In the genomic region with DNA sequence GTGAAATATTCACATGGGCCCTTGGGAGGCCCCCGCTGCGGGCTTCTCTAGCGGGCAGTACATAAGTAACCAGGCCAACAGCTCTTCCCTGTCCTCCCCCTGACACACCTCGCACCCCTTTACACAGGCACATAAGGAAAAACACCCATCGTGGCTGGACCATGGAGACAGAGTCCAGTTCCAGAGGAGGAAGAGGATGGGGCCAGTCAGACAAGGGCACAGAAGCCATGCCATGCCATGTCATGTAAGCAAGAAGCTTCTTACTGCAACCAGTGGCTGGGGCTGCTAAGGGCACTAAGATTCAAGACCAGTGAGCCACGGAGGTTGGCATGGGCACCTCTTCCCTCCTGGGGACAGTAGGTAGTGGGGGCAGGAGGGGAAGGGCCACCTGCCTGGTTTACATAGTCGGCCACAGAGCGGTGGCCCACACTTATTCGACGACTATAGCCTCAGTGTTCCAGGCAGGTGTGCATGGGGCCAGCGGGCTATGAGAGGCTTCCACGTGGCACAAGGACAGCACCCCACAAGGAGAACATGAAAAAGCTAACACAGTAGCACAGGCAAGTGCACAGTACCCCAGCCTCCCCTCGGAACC, we compare ENCODE assay signal across 9 cellular contexts. TPM values are rescaled to one million over a fixed set of nuclear protein-coding genes. Genes with fewer than 3 reads are reported as not detected.
DNase-seq lines count a peak whose midpoint lies in the region; ATAC-seq and TF ChIP-seq lines count a peak whose summit lies in the region.
"Had no signal": no experiment of that assay in that cellular context is flagged by ENCODE, and none has a peak within 500 bp of the region (broad histone marks: within the 10 kb centered on the region; RNA-seq: fewer than 3 reads in every experiment).

No MANE protein-coding gene starts in this region.

- no peaks in the 10 kb centered on the region for H3K27me3 ChIP-seq in smooth muscle cell (ENCODE audit: low read depth)

- ATAC-seq in activated CD8-positive, alpha-beta memory T cell treated with anti-CD3 and anti-CD28 coated beads, Interleukin-2, amount 10 ng/mL, durations not matched to agents 7 days and 5 days = no peak
- ATAC-seq in effector memory CD8-positive, alpha-beta T cell (replicated peaks) = no peak

- DNase-seq in activated CD8-positive, alpha-beta memory T cell treated with anti-CD3 and anti-CD28 coated beads, Interleukin-2, amount 10 ng/mL, durations not matched to agents 7 days and 5 days = no peak
- no peak for DNase-seq in activated CD8-positive, alpha-beta memory T cell treated with anti-CD3 and anti-CD28 coated beads for 24 hours
- no peak for DNase-seq in OCI-LY7 (ENCODE audit: low spot score)
- DNase-seq in effector memory CD8-positive, alpha-beta T cell = no peak
- DNase-seq in smooth muscle cell (lab: John Stamatoyannopoulos, UW; ENCODE audit: unreplicated experiment) = no peak
- DNase-seq in cardiac septum (ENCODE audit: low spot score) = no peak
- DNase-seq in cortex of kidney (lab: John Stamatoyannopoulos, UW) = no peak
- no peak for DNase-seq in DMS153 (lab: John Stamatoyannopoulos, UW)

- H3K4me3 ChIP-seq in OCI-LY7 (ENCODE audit: low read depth, low read length, poor library complexity, severe bottlenecking) = peak overlapping the region; percentile 71
- no peak overlapping the region for H3K4me3 ChIP-seq in smooth muscle cell

- H2AFZ ChIP-seq in OCI-LY7 (ENCODE audit: low read length) (peak overlapping the region; percentile 78; the same call in 1 of the 2 replicates), smooth muscle cell (ENCODE audit: low read depth) (no peak overlapping the region)

- CTCF ChIA-PET in activated CD8-positive, alpha-beta memory T cell treated with anti-CD3 and anti-CD28 coated beads, Interleukin-2, amount 10 ng/mL, durations not matched to agents 7 days and 5 days (lab: Charles Lee) = interaction anchor here (0.5 to 18.5 kb wide), 21 partner anchors 10 to 438 kb away, joined by 3 to 668 read pairs (median 11); a partner anchor contains a TSS
- CTCF ChIA-PET in OCI-LY7 (lab: Charles Lee; ENCODE audit: unreplicated experiment) = interaction anchor here (0.6 kb wide), 1 partner anchor 150 kb away, joined by 3 read pairs; no protein-coding TSS in a partner anchor

- no TSS peak for BruUV-seq in OCI-LY7 (replicated peaks; lab: Mats Ljungman, UMichigan)

- H3K4me1 ChIP-seq in OCI-LY7 (ENCODE audit: insufficient read depth, low read length, poor library complexity, severe bottlenecking) = peaks cover 12% of the 10 kb centered on the region
- H3K4me1 ChIP-seq in smooth muscle cell (ENCODE audit: low read depth) = no peaks in the 10 kb centered on the region

- WGBS in smooth muscle cell (ENCODE audit: low lambda C conversion rate) = 64% methylated on average over 13 of the region's 13 CpGs

- H3K27ac ChIP-seq in OCI-LY7 (ENCODE audit: low read depth, low read length, poor library complexity, severe bottlenecking) (no peak overlapping the region), smooth muscle cell (ENCODE audit: low read depth) (no peak overlapping the region)

- POLR2A ChIA-PET in OCI-LY7 (lab: Charles Lee) = no interaction called here

- intact Hi-C loops in OCI-LY7 (cut with micrococcal nuclease; ENCODE audit: unreplicated experiment) = loop anchor here (2.0 to 10.0 kb wide), 2 partner anchors 248 to 392 kb away; no protein-coding TSS in a partner anchor
- intact Hi-C loops in cardiac septum (cut with DNase I) = loop anchor here (5.0 kb wide), 1 partner anchor 394 kb away; no protein-coding TSS in a partner anchor

- TF ChIP-seq CTCF in OCI-LY7 (conservative IDR thresholded peaks at IDR 0.05; ENCODE audit: low read length) (no peak), smooth muscle cell (IDR thresholded peaks at IDR 0.05; ENCODE audit: borderline replicate concordance, insufficient read depth, poor library complexity, severe bottlenecking) (no peak)

- H3K27ac Mint-ChIP-seq in activated CD8-positive, alpha-beta memory T cell treated with anti-CD3 and anti-CD28 coated beads, Interleukin-2, amount 10 ng/mL, durations not matched to agents 7 days and 5 days = no peak overlapping the region
- H3K27ac Mint-ChIP-seq in effector memory CD8-positive, alpha-beta T cell = no peak overlapping the region

- H3K4me2 ChIP-seq in OCI-LY7 (ENCODE audit: low read length) (peak overlapping the region; percentile 83), smooth muscle cell (peak overlapping the region; percentile 94)

- no peaks in the 10 kb centered on the region for H3K36me3 Mint-ChIP-seq in activated CD8-positive, alpha-beta memory T cell treated with anti-CD3 and anti-CD28 coated beads, Interleukin-2, amount 10 ng/mL, durations not matched to agents 7 days and 5 days
- H3K36me3 Mint-ChIP-seq in effector memory CD8-positive, alpha-beta T cell (ENCODE audit: insufficient read depth) = peaks cover 7% of the 10 kb centered on the region

- no peaks in the 10 kb centered on the region for H3K9me3 Mint-ChIP-seq in activated CD8-positive, alpha-beta memory T cell treated with anti-CD3 and anti-CD28 coated beads, Interleukin-2, amount 10 ng/mL, durations not matched to agents 7 days and 5 days (ENCODE audit: low read depth)
- H3K9me3 Mint-ChIP-seq in effector memory CD8-positive, alpha-beta T cell = no peaks in the 10 kb centered on the region

- peaks cover 39% of the 10 kb centered on the region for H3K27me3 Mint-ChIP-seq in activated CD8-positive, alpha-beta memory T cell treated with anti-CD3 and anti-CD28 coated beads, Interleukin-2, amount 10 ng/mL, durations not matched to agents 7 days and 5 days
- H3K27me3 Mint-ChIP-seq in effector memory CD8-positive, alpha-beta T cell = peaks cover 18 to 34% of the 10 kb centered on the region in 2 donors

- peaks cover 18% of the 10 kb centered on the region for H3K4me1 Mint-ChIP-seq in activated CD8-positive, alpha-beta memory T cell treated with anti-CD3 and anti-CD28 coated beads, Interleukin-2, amount 10 ng/mL, durations not matched to agents 7 days and 5 days
- peaks cover 10 to 13% of the 10 kb centered on the region in 2 donors for H3K4me1 Mint-ChIP-seq in effector memory CD8-positive, alpha-beta T cell (ENCODE audit: low read depth in 2 of 2)

- no peak overlapping the region for H3K9ac ChIP-seq in smooth muscle cell (ENCODE audit: low read depth)

- H3K79me2 ChIP-seq in OCI-LY7 (ENCODE audit: insufficient read depth, low read depth, low read length) = no peaks in the 10 kb centered on the region
- H3K79me2 ChIP-seq in smooth muscle cell (ENCODE audit: low read depth) = no peaks in the 10 kb centered on the region

- H4K20me1 ChIP-seq in OCI-LY7 (ENCODE audit: insufficient read depth, low read length) (no peaks in the 10 kb centered on the region), smooth muscle cell (ENCODE audit: low read depth) (no peaks in the 10 kb centered on the region)

- H3K4me3 Mint-ChIP-seq in activated CD8-positive, alpha-beta memory T cell treated with anti-CD3 and anti-CD28 coated beads, Interleukin-2, amount 10 ng/mL, durations not matched to agents 7 days and 5 days = peak overlapping the region; percentile 73
- peak overlapping the region; percentile 80 to 88 for H3K4me3 Mint-ChIP-seq in effector memory CD8-positive, alpha-beta T cell

- no peaks in the 10 kb centered on the region for H3F3A ChIP-seq in smooth muscle cell (ENCODE audit: low read depth)

- H3K9me3 ChIP-seq in OCI-LY7 (ENCODE audit: low read length) (no peaks in the 10 kb centered on the region), smooth muscle cell (replicated peaks; ENCODE audit: low read depth) (no peaks in the 10 kb centered on the region)

- no peaks in the 10 kb centered on the region for H3K9me2 ChIP-seq in OCI-LY7 (ENCODE audit: insufficient read depth, low read length)

- no peaks in the 10 kb centered on the region for H3K36me3 ChIP-seq in OCI-LY7 (ENCODE audit: insufficient read depth, low read length)
- no peaks in the 10 kb centered on the region for H3K36me3 ChIP-seq in smooth muscle cell (ENCODE audit: low read depth)

RNA-seq across cellular contexts. Expression of a gene that starts 5.7 kb away (rescaled TPM):
- under 1 TPM in 1 of 2 experiments, not detected in 1; 0.55 TPM for total RNA-seq in activated CD8-positive, alpha-beta memory T cell treated with anti-CD3 and anti-CD28 coated beads, Interleukin-2, amount 10 ng/mL, durations not matched to agents 7 days and 5 days
- not detected in 2 replicates for total RNA-seq in OCI-LY7 (2014; rRNA removed; shearing (Covaris generic))
- not detected in 2 replicates for total RNA-seq in OCI-LY7 (2022)
- total RNA-seq in smooth muscle cell = 2.2 and 6.6 TPM in 2 replicates
- polyA plus RNA-seq in smooth muscle cell = 3.5 and 5.1 TPM in 2 replicates
- total RNA-seq in cardiac septum = 2.5 TPM
- total RNA-seq: lung microvascular endothelial cell had no signal
